In genomic region chr9:87113892-87114291, GRCh38 we compare ENCODE assay signal across 27 cellular contexts.
A peak's percentile ranks its signal among the peaks of the same experiment; 100 is the strongest.
DNase-seq lines count a peak whose midpoint lies in the region; ATAC-seq, FAIRE-seq and TF ChIP-seq lines count a peak whose summit lies in the region.
"Had no signal": no experiment of that assay in that cellular context is flagged by ENCODE, and none has a peak within 500 bp of the region (broad histone marks: within the 10 kb centered on the region; RNA-seq: fewer than 3 reads in every experiment).

No MANE protein-coding gene starts in this region.

- H3K4me3 ChIP-seq in H1 (ENCODE audit: extremely low read depth in 1 of 4, insufficient read depth in 2 of 4, low read depth in 3 of 4, low read length in 4 of 4) (no peak overlapping the region), osteoblast (ENCODE audit: insufficient read depth, low read length) (no peak overlapping the region)
- H3K4me3 ChIP-seq: gastroesophageal sphincter, GM23248, hepatocyte had no signal

- H3K4me1 Mint-ChIP-seq in natural killer cell = no peaks in the 10 kb centered on the region
- H3K4me1 Mint-ChIP-seq: activated naive CD8-positive, alpha-beta T cell treated with anti-CD3 and anti-CD28 coated beads for 36 hours; naive B cell; stimulated activated memory B cell treated with anti-CD40 and anti-IgM and Interleukin-4, amounts not matched to agents 10 μg/mL and 1 μg/mL and 100 μg/mL, for 72 hours had no signal

- H3K27me3 ChIP-seq in H1 (replicated peaks in 1 of 4; ENCODE audit: control insufficient read depth in 3 of 4, extremely low read depth in 1 of 4, insufficient read depth in 3 of 4, low read length in 3 of 4) = no peaks in the 10 kb centered on the region
- H3K27me3 ChIP-seq in osteoblast (ENCODE audit: insufficient read depth, low read length) = no peaks in the 10 kb centered on the region
- H3K27me3 ChIP-seq: gastroesophageal sphincter, hepatocyte had no signal

- H3K4me2 ChIP-seq in H1 (ENCODE audit: insufficient read depth in 1 of 2, low read depth in 2 of 2, low read length in 2 of 2) (no peak overlapping the region), osteoblast (ENCODE audit: insufficient read depth, low read length) (no peak overlapping the region)
- H3K4me2 ChIP-seq: hepatocyte had no signal

- H4K20me1 ChIP-seq in H1 (replicated peaks in 1 of 2; ENCODE audit: control insufficient read depth in 1 of 2, insufficient read depth in 2 of 2, low read length in 2 of 2) (no peaks in the 10 kb centered on the region), osteoblast (ENCODE audit: insufficient read depth, low read length) (no peaks in the 10 kb centered on the region)

- H4K91ac ChIP-seq in H1 (replicated peaks; ENCODE audit: insufficient read length, low read length) = no peak overlapping the region

- H3K23ac ChIP-seq in H1 (ENCODE audit: insufficient read length) = no peak overlapping the region

- no peak overlapping the region for H2AK5ac ChIP-seq in H1 (ENCODE audit: low read depth, low read length)

- no peak overlapping the region for H2BK12ac ChIP-seq in H1 (ENCODE audit: low read depth, low read length)

- H2AFZ ChIP-seq in H1 (ENCODE audit: low read length) = no peak overlapping the region
- H2AFZ ChIP-seq in osteoblast (ENCODE audit: low read length) = no peak overlapping the region
- H2AFZ ChIP-seq: hepatocyte had no signal

- H2BK120ac ChIP-seq in H1 (replicated peaks; ENCODE audit: low read depth, low read length) = no peak overlapping the region

- no peak for ATAC-seq in natural killer cell
- ATAC-seq: activated T-cell treated with anti-CD3 and anti-CD28 coated beads, Interleukin-2, amount 50 U/mL, for 4 hours; esophagus mucosa; gastroesophageal sphincter; stimulated activated memory B cell treated with anti-CD40 and anti-IgM and Interleukin-4, amounts not matched to agents 10 μg/mL and 1 μg/mL and 100 μg/mL, for 72 hours had no signal

- TF ChIP-seq EP300 in H1 (IDR thresholded peaks at IDR 0.05; ENCODE audit: borderline replicate concordance in 1 of 2, low read depth in 2 of 2, low read length in 2 of 2) = no peak

- DNase-seq in ELR (ENCODE audit: low read depth) (peak; percentile 12), LHCN-M2 (ENCODE audit: low read depth) (peak; percentile 71), H1 (ENCODE audit: low read depth in 1 of 2, low spot score in 2 of 2) (no peak), osteoblast (ENCODE audit: insufficient read length, low spot score, missing footprints) (no peak), SIG-M5 treated with dmso at 0.1 percent for 504 hours (lab: John Stamatoyannopoulos, UW; ENCODE audit: unreplicated experiment) (no peak), natural killer cell (no peak), NCI-H524 (lab: John Stamatoyannopoulos, UW) (no peak)
- DNase-seq in effector CD4-positive, alpha-beta T cell = no peak
- DNase-seq: activated gamma-delta T cell; activated naive CD8-positive, alpha-beta T cell treated with anti-CD3 and anti-CD28 coated beads for 36 hours; activated T-cell treated with anti-CD3 and anti-CD28 coated beads, Interleukin-2, amount 50 U/mL, for 4 hours; C1 segment of cervical spinal cord; caudate nucleus; DND-41; GM23248; Kasumi-1; kidney glomerular epithelial cell; naive B cell; NCI-H1048; RPMI8226; trophoblast cell had no signal

- H3K36me3 ChIP-seq in H1 (ENCODE audit: control insufficient read depth in 2 of 4, insufficient read depth in 4 of 4, low read length in 3 of 4) (no peaks in the 10 kb centered on the region), osteoblast (ENCODE audit: insufficient read depth, low read length) (no peaks in the 10 kb centered on the region)
- H3K36me3 ChIP-seq: gastroesophageal sphincter had no signal

- no peak overlapping the region for H4K8ac ChIP-seq in H1 (ENCODE audit: extremely low read depth, insufficient read depth, low read length)

- no peak overlapping the region for H3K56ac ChIP-seq in H1 (replicated peaks; ENCODE audit: insufficient read length, low read depth, low read length)

- no peak overlapping the region for H3K14ac ChIP-seq in H1 (ENCODE audit: insufficient read length)

- peaks cover 0 to 3% of the 10 kb centered on the region in 2 donors for H3K9me3 Mint-ChIP-seq in natural killer cell
- H3K9me3 Mint-ChIP-seq: activated naive CD8-positive, alpha-beta T cell treated with anti-CD3 and anti-CD28 coated beads for 36 hours; activated T-cell treated with anti-CD3 and anti-CD28 coated beads, Interleukin-2, amount 50 U/mL, for 4 hours; T-helper 1 cell treated with Interleukin-12 subunit alpha and Interleukin-12 subunit beta and Interleukin-4 antibody, amounts not matched to agents 30 μg/mL and 1 μg/mL, for 36 hours had no signal

- no peak overlapping the region for H3K4me3 Mint-ChIP-seq in natural killer cell
- H3K4me3 Mint-ChIP-seq: activated naive CD8-positive, alpha-beta T cell treated with anti-CD3 and anti-CD28 coated beads for 36 hours; activated T-cell treated with anti-CD3 and anti-CD28 coated beads, Interleukin-2, amount 50 U/mL, for 4 hours; mesothelial cell of epicardium; naive B cell; stimulated activated memory B cell treated with anti-CD40 and anti-IgM and Interleukin-4, amounts not matched to agents 10 μg/mL and 1 μg/mL and 100 μg/mL, for 72 hours; T-helper 1 cell treated with Interleukin-12 subunit alpha and Interleukin-12 subunit beta and Interleukin-4 antibody, amounts not matched to agents 30 μg/mL and 1 μg/mL, for 36 hours had no signal

- no peak overlapping the region for H3K18ac ChIP-seq in H1 (ENCODE audit: extremely low read depth, low read length)

- H3K79me2 ChIP-seq in H1 (ENCODE audit: control insufficient read depth in 1 of 2, insufficient read depth in 2 of 2, low read length in 2 of 2) (no peaks in the 10 kb centered on the region), osteoblast (ENCODE audit: insufficient read depth, low read length) (no peaks in the 10 kb centered on the region)
- H3K79me2 ChIP-seq: hepatocyte had no signal

- no peaks in the 10 kb centered on the region for H3K4me1 ChIP-seq in H1 (replicated peaks in 1 of 4; ENCODE audit: control insufficient read depth in 3 of 4, insufficient read depth in 4 of 4, low read length in 3 of 4)
- H3K4me1 ChIP-seq in osteoblast (ENCODE audit: insufficient read depth, low read length) = peaks cover 25% of the 10 kb centered on the region

- H2BK5ac ChIP-seq in H1 (ENCODE audit: low read depth, low read length) = no peak overlapping the region

- TF ChIP-seq CTCF in H1 (IDR thresholded peaks at IDR 0.05; ENCODE audit: control extremely low read depth in 1 of 3, insufficient read depth in 1 of 3, low read depth in 1 of 3, low read length in 3 of 3) (peak in 1 of 3 experiments; percentile 1; a peak in 1 of 4 replicates), osteoblast (IDR thresholded peaks at IDR 0.05; ENCODE audit: extremely low read depth, low read depth, low read length) (peak; percentile 22), natural killer cell (IDR thresholded peaks at IDR 0.05) (no peak)

- H3K9ac ChIP-seq in H1 (replicated peaks in 1 of 4; ENCODE audit: extremely low read depth in 1 of 4, low read depth in 3 of 4, low read length in 3 of 4) = no peak overlapping the region
- H3K9ac ChIP-seq: GM23248 had no signal

- H3K4ac ChIP-seq in H1 (replicated peaks; ENCODE audit: insufficient read length, low read depth, low read length) = no peak overlapping the region

- no peak overlapping the region for H2BK15ac ChIP-seq in H1 (ENCODE audit: low read length)

- no peaks in the 10 kb centered on the region for H3K36me3 Mint-ChIP-seq in natural killer cell
- H3K36me3 Mint-ChIP-seq: activated naive CD8-positive, alpha-beta T cell treated with anti-CD3 and anti-CD28 coated beads for 36 hours; naive B cell; stimulated activated memory B cell treated with anti-CD40 and anti-IgM and Interleukin-4, amounts not matched to agents 10 μg/mL and 1 μg/mL and 100 μg/mL, for 72 hours had no signal

- no peak overlapping the region for H4K5ac ChIP-seq in H1 (ENCODE audit: insufficient read length, low read depth, low read length)

- H3K9me3 ChIP-seq in H1 (ENCODE audit: insufficient read depth in 2 of 2, low read depth in 1 of 2, low read length in 1 of 2) = peaks cover 5 to 6% of the 10 kb centered on the region in 2 experiments; a peak in 2 of 4 replicates
- H3K9me3 ChIP-seq in osteoblast (ENCODE audit: low read depth, low read length) = peaks cover 2% of the 10 kb centered on the region

- peaks cover 9 to 28% of the 10 kb centered on the region in 2 donors for H3K27me3 Mint-ChIP-seq in natural killer cell (ENCODE audit: low read depth in 2 of 2)
- H3K27me3 Mint-ChIP-seq: stimulated activated memory B cell treated with anti-CD40 and anti-IgM and Interleukin-4, amounts not matched to agents 10 μg/mL and 1 μg/mL and 100 μg/mL, for 72 hours had no signal

- TF ChIP-seq POLR2A in H1 (IDR thresholded peaks at IDR 0.05; ENCODE audit: control extremely low read depth in 1 of 2, low read depth in 2 of 2, low read length in 2 of 2) = no peak

- H3K27ac ChIP-seq in H1 (ENCODE audit: low read depth, low read length) (no peak overlapping the region), osteoblast (ENCODE audit: low read depth, low read length) (no peak overlapping the region)
- H3K27ac ChIP-seq: gastroesophageal sphincter, hepatocyte had no signal

- no peak for FAIRE-seq in H1 (lab: Jason Lieb, UNC)

- H3K79me1 ChIP-seq in H1 (ENCODE audit: low read depth, low read length) = no peaks in the 10 kb centered on the region

- no peak overlapping the region for H2BK20ac ChIP-seq in H1 (ENCODE audit: low read length)

- no peaks in the 10 kb centered on the region for H3K23me2 ChIP-seq in H1 (ENCODE audit: low read depth, low read length)

- no peak overlapping the region for H3K27ac Mint-ChIP-seq in natural killer cell
- H3K27ac Mint-ChIP-seq: activated naive CD8-positive, alpha-beta T cell treated with anti-CD3 and anti-CD28 coated beads for 36 hours; mesothelial cell of epicardium; naive B cell; stimulated activated memory B cell treated with anti-CD40 and anti-IgM and Interleukin-4, amounts not matched to agents 10 μg/mL and 1 μg/mL and 100 μg/mL, for 72 hours; T-helper 1 cell treated with Interleukin-12 subunit alpha and Interleukin-12 subunit beta and Interleukin-4 antibody, amounts not matched to agents 30 μg/mL and 1 μg/mL, for 36 hours had no signal

- POLR2A ChIA-PET in H1 (lab: Charles Lee; ENCODE audit: partially characterized antibody) = no interaction called here

- intact Hi-C loops in natural killer cell (cut with micrococcal nuclease) = no loop called here

- TF ChIP-seq RAD21 in H1 (IDR thresholded peaks at IDR 0.05 in 1 of 2, conservative IDR thresholded peaks at IDR 0.05 in 1 of 2; ENCODE audit: low read depth in 2 of 2, low read length in 2 of 2) = peak; percentile 33 to 39; a peak in 3 of 4 replicates

- CTCF ChIA-PET in H1 (lab: Charles Lee; ENCODE audit: partially characterized antibody) = no interaction called here

- WGBS in H1 (ENCODE audit: extremely low coverage in 1 of 2, insufficient coverage in 1 of 2, insufficient read length in 1 of 2, insufficient replicate concordance in 2 of 2, low coverage in 1 of 2, low lambda C conversion rate in 2 of 2, missing lambda C conversion rate in 1 of 2), 2 experiments = 86% methylated on average over 2 of the region's 2 CpGs; no CpG with 5 or more reads in 1 of the 2 experiments

TF ChIP-seq in H1, 55 proteins besides CTCF, POLR2A, EP300 and RAD21 (continues in another document):
- TF ChIP-seq CEBPB (IDR thresholded peaks at IDR 0.05; ENCODE audit: low read depth, low read length) (no peak), YY1 (IDR thresholded peaks at IDR 0.05; ENCODE audit: low read depth, low read length) (no peak), BACH1 (IDR thresholded peaks at IDR 0.05; ENCODE audit: low read length) (no peak), JUN (IDR thresholded peaks at IDR 0.05; ENCODE audit: low read depth, low read length) (no peak)

Comparison
In these comparisons a context has a peak if more than half of its experiments do, and no peak if none do; other contexts are left out.
1. DNase-seq: peak in ELR (single experiment) and LHCN-M2 (single experiment); none in H1 (0 of 2), osteoblast (single experiment), effector CD4-positive, alpha-beta T cell (single experiment), SIG-M5 treated with dmso at 0.1 percent for 504 hours (single experiment), natural killer cell (single experiment) and NCI-H524 (0 of 2).